In the genomic region with DNA sequence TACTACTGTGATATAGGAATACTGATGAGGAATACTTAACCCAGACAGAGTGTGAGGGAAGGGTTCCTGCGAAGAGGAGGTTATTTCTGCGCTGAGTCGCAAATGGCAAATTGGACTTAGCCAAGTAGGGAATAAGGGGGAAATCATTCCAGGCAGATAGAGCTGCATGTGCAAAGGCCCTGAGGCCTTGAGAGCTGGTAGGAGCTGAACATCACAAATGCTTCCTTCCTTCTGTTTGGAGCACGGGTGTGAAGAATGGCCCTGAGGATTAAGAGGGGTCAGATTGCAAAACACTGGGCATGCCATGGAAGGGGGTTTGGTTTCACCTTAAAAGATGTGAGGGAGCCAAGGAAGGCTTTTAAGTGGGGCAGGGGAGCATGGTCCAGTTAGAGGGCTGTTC, we compare ENCODE assay signal across 12 cellular contexts. TPM values are rescaled to one million over a fixed set of nuclear protein-coding genes. Genes with fewer than 3 reads are reported as not detected.
DNase-seq lines count a peak whose midpoint lies in the region; ATAC-seq and TF ChIP-seq lines count a peak whose summit lies in the region.
"Had no signal": no experiment of that assay in that cellular context is flagged by ENCODE, and none has a peak within 500 bp of the region (broad histone marks: within the 10 kb centered on the region; RNA-seq: fewer than 3 reads in every experiment).

No MANE protein-coding gene starts in this region.

- H3K27ac ChIP-seq in ACC112 (ENCODE audit: low read depth, low read length): peak overlapping the region; percentile 84
- H3K27ac ChIP-seq in H9 (ENCODE audit: insufficient read length, low read depth, low read length): peak overlapping the region; percentile 90

- H3K14ac ChIP-seq in H9 (ENCODE audit: insufficient read depth, low read length): no peak overlapping the region

- H3K23me2 ChIP-seq in H9 (ENCODE audit: insufficient read length, low read depth, low read length, poor library complexity, severe bottlenecking): peaks cover 9% of the 10 kb centered on the region

- H3K4me1 ChIP-seq in ACC112 (ENCODE audit: control insufficient read depth, insufficient read depth, low read length, unreplicated experiment): peaks cover 79% of the 10 kb centered on the region
- peaks cover 18% of the 10 kb centered on the region; the same call in 1 of the 2 replicates for H3K4me1 ChIP-seq in H9 (ENCODE audit: insufficient read depth, low read length)

- no peak overlapping the region for H3K4ac ChIP-seq in H9 (ENCODE audit: low read depth, low read length)

- H3K9me3 Mint-ChIP-seq in H9: peaks cover 0 to 4% of the 10 kb centered on the region in 2 experiments; a peak in 2 of 5 replicates
- no peaks in the 10 kb centered on the region for H3K9me3 Mint-ChIP-seq in activated T-helper 17 cell treated with anti-CD3 and anti-CD28 coated beads, Interleukin-2, amount 50 U/mL, for 72 hours
- H3K9me3 Mint-ChIP-seq: CD4-positive, CD25-positive, alpha-beta regulatory T cell; IgD-negative memory B cell had no signal

- H4K20me1 ChIP-seq in H9 (ENCODE audit: control insufficient read depth, insufficient read depth, insufficient read length): no peaks in the 10 kb centered on the region

- no CpG with 5 or more reads among the region's 4 CpGs for WGBS in H9 (ENCODE audit: extremely low coverage, insufficient read length, low lambda C conversion rate)

- peaks cover 81 to 83% of the 10 kb centered on the region in 2 experiments for H3K4me1 Mint-ChIP-seq in H9
- H3K4me1 Mint-ChIP-seq in activated T-helper 17 cell treated with anti-CD3 and anti-CD28 coated beads, Interleukin-2, amount 50 U/mL, for 72 hours: peaks cover 53% of the 10 kb centered on the region

- no peak for TF ChIP-seq CTCF in H9 (conservative IDR thresholded peaks at IDR 0.05)

- H4K8ac ChIP-seq in H9 (replicated peaks; ENCODE audit: insufficient read length, low read depth, low read length): no peak overlapping the region

- no peak overlapping the region for H3K56ac ChIP-seq in H9 (ENCODE audit: insufficient read length, low read depth, low read length)

- H2BK20ac ChIP-seq in H9 (ENCODE audit: low read depth, low read length, poor library complexity, severe bottlenecking): no peak overlapping the region

- no peak overlapping the region for H2BK15ac ChIP-seq in H9 (ENCODE audit: low read depth, low read length)

- no peak overlapping the region for H3K9ac ChIP-seq in H9 (ENCODE audit: extremely low read depth, insufficient read length, low read length)

- DNase-seq in H9 (no peak), left kidney (ENCODE audit: low read depth, low spot score) (peak; percentile 5), NCI-H2029 (lab: John Stamatoyannopoulos, UW) (no peak), GF-D8 (lab: John Stamatoyannopoulos, UW) (no peak)
- DNase-seq: central memory CD4-positive, alpha-beta T cell; NCI-H2081 had no signal

- no peak overlapping the region for H3K4me2 ChIP-seq in H9 (ENCODE audit: insufficient read depth, insufficient read length, low read length)

- H3K79me1 ChIP-seq in H9 (ENCODE audit: insufficient read depth, low read depth, low read length, poor library complexity, severe bottlenecking): no peaks in the 10 kb centered on the region

- no peak overlapping the region for H3T11ph ChIP-seq in H9 (ENCODE audit: low read length)

- H3K36me3 Mint-ChIP-seq in H9 (ENCODE audit: insufficient read depth in 1 of 3, low read depth in 3 of 3): no peaks in the 10 kb centered on the region; a peak in 1 of 7 replicates
- H3K36me3 Mint-ChIP-seq in activated T-helper 17 cell treated with anti-CD3 and anti-CD28 coated beads, Interleukin-2, amount 50 U/mL, for 72 hours (ENCODE audit: low read depth): peaks cover 8% of the 10 kb centered on the region
- H3K36me3 Mint-ChIP-seq: CD4-positive, CD25-positive, alpha-beta regulatory T cell had no signal

- peaks cover 59% of the 10 kb centered on the region for H3K27me3 Mint-ChIP-seq in H9 (ENCODE audit: low read depth)
- H3K27me3 Mint-ChIP-seq in activated T-helper 17 cell treated with anti-CD3 and anti-CD28 coated beads, Interleukin-2, amount 50 U/mL, for 72 hours: no peaks in the 10 kb centered on the region
- H3K27me3 Mint-ChIP-seq: IgD-negative memory B cell had no signal

- peak overlapping the region; percentile 51 to 82; a peak in 4 of 5 replicates for H3K4me3 Mint-ChIP-seq in H9
- peak overlapping the region; percentile 79 for H3K4me3 Mint-ChIP-seq in activated T-helper 17 cell treated with anti-CD3 and anti-CD28 coated beads, Interleukin-2, amount 50 U/mL, for 72 hours

- H3K79me2 ChIP-seq in ACC112 (ENCODE audit: control insufficient read depth, insufficient read depth, low read length, unreplicated experiment) (peaks cover 17% of the 10 kb centered on the region), H9 (ENCODE audit: insufficient read depth, low read length) (no peaks in the 10 kb centered on the region)

- H4K5ac ChIP-seq in H9 (ENCODE audit: insufficient read length, low read depth, low read length): no peak overlapping the region

- no peak overlapping the region for H4K91ac ChIP-seq in H9 (ENCODE audit: insufficient read length, low read depth, low read length)

- no peak overlapping the region for H2AK5ac ChIP-seq in H9 (ENCODE audit: insufficient read length, low read length)

- H2AFZ ChIP-seq in ACC112 (ENCODE audit: low read length, unreplicated experiment): no peak overlapping the region
- no peak overlapping the region for H2AFZ ChIP-seq in H9 (ENCODE audit: low read length)

- H3K36me3 ChIP-seq in ACC112 (ENCODE audit: insufficient read depth, low read length): no peaks in the 10 kb centered on the region

- no peak overlapping the region for H2BK5ac ChIP-seq in H9 (ENCODE audit: insufficient read length, low read length)

- no peaks in the 10 kb centered on the region for H3K27me3 ChIP-seq in ACC112 (ENCODE audit: insufficient read depth, low read length)
- peaks cover 14% of the 10 kb centered on the region; the same call in 1 of the 2 replicates for H3K27me3 ChIP-seq in H9 (ENCODE audit: insufficient read depth, low read length)

- no peak overlapping the region for H3K23ac ChIP-seq in H9 (ENCODE audit: insufficient read length, low read depth, low read length)

- H3K18ac ChIP-seq in H9 (ENCODE audit: insufficient read length, low read depth, low read length): no peak overlapping the region

- H3K9me3 ChIP-seq in H9 (ENCODE audit: control insufficient read depth, low read depth, low read length): no peaks in the 10 kb centered on the region

- peak overlapping the region; percentile 94 to 97 (median 97); a peak in 6 of 7 replicates for H3K27ac Mint-ChIP-seq in H9
- peak overlapping the region; percentile 96 for H3K27ac Mint-ChIP-seq in activated T-helper 17 cell treated with anti-CD3 and anti-CD28 coated beads, Interleukin-2, amount 50 U/mL, for 72 hours

- no peak overlapping the region for H2BK120ac ChIP-seq in H9 (ENCODE audit: low read depth, low read length, poor library complexity, severe bottlenecking)

- no peak overlapping the region for H2BK12ac ChIP-seq in H9 (ENCODE audit: insufficient read length, low read depth, low read length)

- H3K4me3 ChIP-seq in ACC112 (ENCODE audit: low read depth, low read length): peak overlapping the region; percentile 48; the same call in 1 of the 2 replicates

- no peak for ATAC-seq in activated T-helper 17 cell treated with anti-CD3 and anti-CD28 coated beads, Interleukin-2, amount 50 U/mL, for 72 hours (replicated peaks)
- ATAC-seq in GM21367 (IDR thresholded peaks at IDR 0.05; ENCODE audit: unreplicated experiment): no peak
- no peak for ATAC-seq in HG02938 (IDR thresholded peaks at IDR 0.05; ENCODE audit: unreplicated experiment)

RNA-seq across cellular contexts. Expression of a gene that starts 12.4 kb away (rescaled TPM):
- 6.7 and 7.6 TPM in 2 replicates for total RNA-seq in H9 (2021)
- 10 to 100 TPM; 40.9 to 60.4 TPM for total RNA-seq in activated T-helper 17 cell treated with anti-CD3 and anti-CD28 coated beads, Interleukin-2, amount 50 U/mL, for 72 hours
